Comparison of ENCODE assay signal across 13 cellular contexts in the genomic region with DNA sequence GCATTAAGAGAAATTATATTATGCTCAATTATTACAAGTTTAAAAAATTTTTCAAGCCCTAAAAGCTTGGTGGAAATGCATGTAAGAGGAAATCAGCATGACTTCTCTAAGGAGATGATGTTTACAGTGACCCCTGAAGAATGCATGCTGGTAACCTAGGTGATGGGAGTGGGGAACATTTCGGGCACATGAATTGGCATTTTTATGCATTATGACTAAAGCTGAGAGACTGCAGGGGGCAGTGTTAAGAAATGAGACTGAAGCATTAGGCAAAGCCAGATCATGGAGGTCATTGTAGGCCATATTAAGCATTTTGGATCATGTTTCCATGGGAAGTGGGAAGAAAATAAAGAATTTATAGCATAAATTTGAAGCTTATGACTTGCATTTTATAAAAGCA.
DNase-seq lines count a peak whose midpoint lies in the region; ATAC-seq, FAIRE-seq and TF ChIP-seq lines count a peak whose summit lies in the region.
"Had no signal": no experiment of that assay in that cellular context is flagged by ENCODE, and none has a peak within 500 bp of the region (broad histone marks: within the 10 kb centered on the region; RNA-seq: fewer than 3 reads in every experiment).

No MANE protein-coding gene starts in this region.

- FAIRE-seq in HepG2 (lab: Jason Lieb, UNC): no peak

- intact Hi-C loops in HepG2 (cut with micrococcal nuclease; ENCODE audit: unreplicated experiment) (no loop called here), right lobe of liver (cut with DNase I) (no loop called here), esophagus squamous epithelium (cut with DNase I) (loop anchor here (10.0 kb wide), 1 partner anchor 421 kb away; a partner anchor contains a TSS)

- H3K9me3 ChIP-seq in HepG2 (ENCODE audit: low read length) (no peaks in the 10 kb centered on the region), right lobe of liver (no peaks in the 10 kb centered on the region), esophagus squamous epithelium (no peaks in the 10 kb centered on the region)
- H3K9me3 ChIP-seq: psoas muscle had no signal

- H3K4me3 Mint-ChIP-seq in nephron progenitor cell: no peak overlapping the region
- H3K4me3 Mint-ChIP-seq: activated CD4-positive, alpha-beta T cell treated with anti-CD3 and anti-CD28 coated beads, Interleukin-2, amount 10 ng/mL, durations not matched to agents 24 days and 14 days; CD14-positive monocyte had no signal

- TF ChIP-seq POLR2A in HepG2 (IDR thresholded peaks at IDR 0.05; ENCODE audit: insufficient read depth in 1 of 2, low read depth in 2 of 2, low read length in 2 of 2): no peak
- no peak for TF ChIP-seq POLR2A in right lobe of liver (IDR thresholded peaks at IDR 0.05)
- no peak for TF ChIP-seq POLR2A in esophagus squamous epithelium (IDR thresholded peaks at IDR 0.05)

- no peak overlapping the region for H3K9ac ChIP-seq in HepG2 (ENCODE audit: insufficient read depth, low read depth, low read length)

- 0 out of 2 replicates have a peak, but pooled peaks have one; percentile 20 for TF ChIP-seq CTCF in HepG2 (CRISPR knock-in tag; IDR thresholded peaks at IDR 0.05)
- TF ChIP-seq CTCF in right lobe of liver (IDR thresholded peaks at IDR 0.05): no peak
- peak; percentile 23 for TF ChIP-seq CTCF in fibroblast of villous mesenchyme (IDR thresholded peaks at IDR 0.05; ENCODE audit: insufficient read depth, low read depth, low read length)
- no peak for TF ChIP-seq CTCF in nephron progenitor cell (IDR thresholded peaks at IDR 0.05)
- no peak for TF ChIP-seq CTCF in esophagus squamous epithelium (IDR thresholded peaks at IDR 0.05)

- CTCF ChIA-PET in HepG2 (lab: Yijun Ruan, JAX; ENCODE audit: low intra/inter-chr PET ratio, low total read pairs): no interaction called here

- no peak for TF ChIP-seq RAD21 in HepG2 (CRISPR knock-in tag; IDR thresholded peaks at IDR 0.05)

- H3K27ac ChIP-seq in HepG2 (ENCODE audit: extremely low read length, insufficient read depth, low read length) (no peak overlapping the region), right lobe of liver (no peak overlapping the region), esophagus squamous epithelium (no peak overlapping the region)
- H3K27ac ChIP-seq: psoas muscle had no signal

- POLR2A ChIA-PET in HepG2 (lab: Yijun Ruan, JAX): no interaction called here

- no peaks in the 10 kb centered on the region for H3K9me3 Mint-ChIP-seq in nephron progenitor cell
- H3K9me3 Mint-ChIP-seq: activated CD4-positive, alpha-beta T cell treated with anti-CD3 and anti-CD28 coated beads, Interleukin-2, amount 10 ng/mL, durations not matched to agents 24 days and 14 days had no signal

- in situ Hi-C loops in HepG2 (cut with HindIII; ENCODE audit: extremely low pct_ligation_motif_present, low pct_unique_long_range_greater_than_20kb): no loop called here

- peaks cover 4% of the 10 kb centered on the region for H3K27me3 Mint-ChIP-seq in nephron progenitor cell (ENCODE audit: low read depth, poor library complexity)
- H3K27me3 Mint-ChIP-seq: activated CD4-positive, alpha-beta T cell treated with anti-CD3 and anti-CD28 coated beads, Interleukin-2, amount 10 ng/mL, durations not matched to agents 24 days and 14 days had no signal

- no peaks in the 10 kb centered on the region for H3K36me3 Mint-ChIP-seq in nephron progenitor cell (ENCODE audit: low read depth)
- H3K36me3 Mint-ChIP-seq: CD14-positive monocyte had no signal

- H3K36me3 ChIP-seq in HepG2 (replicated peaks in 1 of 2; ENCODE audit: control insufficient read depth in 1 of 2, insufficient read depth in 2 of 2, low read length in 2 of 2): no peaks in the 10 kb centered on the region
- H3K36me3 ChIP-seq in right lobe of liver: no peaks in the 10 kb centered on the region
- no peaks in the 10 kb centered on the region for H3K36me3 ChIP-seq in esophagus squamous epithelium

- DNase-seq in HepG2 (ENCODE audit: low spot score): peak; percentile 3
- no peak for DNase-seq in right lobe of liver
- DNase-seq in T1000 (lab: John Stamatoyannopoulos, UW): peak; percentile 8
- DNase-seq in fibroblast of villous mesenchyme (ENCODE audit: low read depth): peak; percentile 26
- DNase-seq in activated effector memory CD4-positive, alpha-beta T cell treated with Interleukin-2 at 50 U/mL for 16 hours: no peak
- DNase-seq in nephron progenitor cell: no peak
- no peak for DNase-seq in esophagus squamous epithelium (lab: John Stamatoyannopoulos, UW)
- DNase-seq: activated CD4-positive, alpha-beta T cell treated with anti-CD3 and anti-CD28 coated beads, Interleukin-2, amount 10 ng/mL, durations not matched to agents 24 days and 14 days; hypothalamus; KG1; psoas muscle had no signal

- no peak overlapping the region for H2AFZ ChIP-seq in HepG2 (ENCODE audit: low read length)

- H3K27ac Mint-ChIP-seq in nephron progenitor cell: no peak overlapping the region
- H3K27ac Mint-ChIP-seq: activated CD4-positive, alpha-beta T cell treated with anti-CD3 and anti-CD28 coated beads, Interleukin-2, amount 10 ng/mL, durations not matched to agents 24 days and 14 days; CD14-positive monocyte had no signal

- no peaks in the 10 kb centered on the region for H3K4me1 ChIP-seq in HepG2 (ENCODE audit: insufficient read depth, low read length)
- no peaks in the 10 kb centered on the region for H3K4me1 ChIP-seq in right lobe of liver
- no peaks in the 10 kb centered on the region for H3K4me1 ChIP-seq in esophagus squamous epithelium
- H3K4me1 ChIP-seq: psoas muscle had no signal

- no peak for ATAC-seq in HepG2
- ATAC-seq in right lobe of liver: no peak
- ATAC-seq in GM19023 (IDR thresholded peaks at IDR 0.05; ENCODE audit: unreplicated experiment): no peak
- ATAC-seq: psoas muscle had no signal

- H4K20me1 ChIP-seq in HepG2 (ENCODE audit: insufficient read depth, low read length): no peaks in the 10 kb centered on the region

- H3K4me2 ChIP-seq in HepG2 (ENCODE audit: low read depth, low read length): no peak overlapping the region

- 4% methylated on average over 1 of the region's 1 CpG for WGBS in HepG2 (ENCODE audit: low lambda C conversion rate)
- WGBS in right lobe of liver (ENCODE audit: insufficient coverage, low coverage, low lambda C conversion rate, missing lambda C conversion rate): 100% methylated on average over 1 of the region's 1 CpG
- 65 to 85% methylated on average over 1 of the region's 1 CpG for WGBS in esophagus squamous epithelium, 2 donors

- H3K79me2 ChIP-seq in HepG2 (ENCODE audit: insufficient read depth, low read length): no peaks in the 10 kb centered on the region

- H3K4me3 ChIP-seq in HepG2 (replicated peaks in 1 of 3; ENCODE audit: insufficient read depth in 1 of 3, low read depth in 2 of 3, low read length in 3 of 3) (no peak overlapping the region), right lobe of liver (no peak overlapping the region), fibroblast of villous mesenchyme (ENCODE audit: low read depth, low read length) (no peak overlapping the region), esophagus squamous epithelium (no peak overlapping the region)
- H3K4me3 ChIP-seq: psoas muscle had no signal

- peaks cover 44% of the 10 kb centered on the region for H3K4me1 Mint-ChIP-seq in nephron progenitor cell
- H3K4me1 Mint-ChIP-seq: activated CD4-positive, alpha-beta T cell treated with anti-CD3 and anti-CD28 coated beads, Interleukin-2, amount 10 ng/mL, durations not matched to agents 24 days and 14 days; CD14-positive monocyte had no signal

- no peak for TF ChIP-seq EP300 in HepG2 (IDR thresholded peaks at IDR 0.05; ENCODE audit: low read depth in 2 of 2, low read length in 2 of 2)
- no peak for TF ChIP-seq EP300 in HepG2 (CRISPR knock-in tag; IDR thresholded peaks at IDR 0.05; ENCODE audit: borderline replicate concordance)

- H3K27me3 ChIP-seq in HepG2 (ENCODE audit: control insufficient read depth in 1 of 2, insufficient read depth in 2 of 2, low read length in 2 of 2) (no peaks in the 10 kb centered on the region), right lobe of liver (no peaks in the 10 kb centered on the region), esophagus squamous epithelium (no peaks in the 10 kb centered on the region)

- no TSS peak for BruUV-seq in HepG2 (replicated peaks; lab: Mats Ljungman, UMichigan)

TF ChIP-seq in HepG2, 621 proteins besides CTCF, POLR2A, EP300 and RAD21 (continues in another document):
- no peak for TF ChIP-seq PTBP1 (IDR thresholded peaks at IDR 0.05; ENCODE audit: low read depth, low read length, poor library complexity, severe bottlenecking)
- TF ChIP-seq ZNF607 (CRISPR knock-in tag; IDR thresholded peaks at IDR 0.05; ENCODE audit: borderline replicate concordance): no peak
- TF ChIP-seq, protein P1, sequence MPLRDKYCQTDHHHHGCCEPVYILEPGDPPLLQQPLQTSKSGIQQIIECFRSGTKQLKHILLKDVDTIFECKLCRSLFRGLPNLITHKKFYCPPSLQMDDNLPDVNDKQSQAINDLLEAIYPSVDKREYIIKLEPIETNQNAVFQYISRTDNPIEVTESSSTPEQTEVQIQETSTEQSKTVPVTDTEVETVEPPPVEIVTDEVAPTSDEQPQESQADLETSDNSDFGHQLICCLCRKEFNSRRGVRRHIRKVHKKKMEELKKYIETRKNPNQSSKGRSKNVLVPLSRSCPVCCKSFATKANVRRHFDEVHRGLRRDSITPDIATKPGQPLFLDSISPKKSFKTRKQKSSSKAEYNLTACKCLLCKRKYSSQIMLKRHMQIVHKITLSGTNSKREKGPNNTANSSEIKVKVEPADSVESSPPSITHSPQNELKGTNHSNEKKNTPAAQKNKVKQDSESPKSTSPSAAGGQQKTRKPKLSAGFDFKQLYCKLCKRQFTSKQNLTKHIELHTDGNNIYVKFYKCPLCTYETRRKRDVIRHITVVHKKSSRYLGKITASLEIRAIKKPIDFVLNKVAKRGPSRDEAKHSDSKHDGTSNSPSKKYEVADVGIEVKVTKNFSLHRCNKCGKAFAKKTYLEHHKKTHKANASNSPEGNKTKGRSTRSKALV (CRISPR knock-in tag; IDR thresholded peaks at IDR 0.05): no peak
- no peak for TF ChIP-seq ZNF44 (CRISPR knock-in tag; IDR thresholded peaks at IDR 0.05)
- TF ChIP-seq, protein P2, sequence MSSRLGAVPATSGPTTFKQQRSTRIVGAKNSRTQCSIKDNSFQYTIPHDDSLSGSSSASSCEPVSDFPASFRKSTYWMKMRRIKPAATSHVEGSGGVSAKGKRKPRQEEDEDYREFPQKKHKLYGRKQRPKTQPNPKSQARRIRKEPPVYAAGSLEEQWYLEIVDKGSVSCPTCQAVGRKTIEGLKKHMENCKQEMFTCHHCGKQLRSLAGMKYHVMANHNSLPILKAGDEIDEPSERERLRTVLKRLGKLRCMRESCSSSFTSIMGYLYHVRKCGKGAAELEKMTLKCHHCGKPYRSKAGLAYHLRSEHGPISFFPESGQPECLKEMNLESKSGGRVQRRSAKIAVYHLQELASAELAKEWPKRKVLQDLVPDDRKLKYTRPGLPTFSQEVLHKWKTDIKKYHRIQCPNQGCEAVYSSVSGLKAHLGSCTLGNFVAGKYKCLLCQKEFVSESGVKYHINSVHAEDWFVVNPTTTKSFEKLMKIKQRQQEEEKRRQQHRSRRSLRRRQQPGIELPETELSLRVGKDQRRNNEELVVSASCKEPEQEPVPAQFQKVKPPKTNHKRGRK (CRISPR knock-in tag; IDR thresholded peaks at IDR 0.05): no peak

Comparison
In these comparisons a context has a peak if more than half of its experiments do, and no peak if none do; other contexts are left out.
1. DNase-seq: peak in HepG2 (single experiment), T1000 (single experiment) and fibroblast of villous mesenchyme (single experiment); none in right lobe of liver (0 of 3), activated effector memory CD4-positive, alpha-beta T cell treated with Interleukin-2 at 50 U/mL for 16 hours (single experiment), nephron progenitor cell (single experiment) and esophagus squamous epithelium (single experiment).
2. CTCF ChIP-seq: peak in HepG2 (single experiment) and fibroblast of villous mesenchyme (single experiment); none in right lobe of liver (0 of 4), nephron progenitor cell (single experiment) and esophagus squamous epithelium (0 of 6).